ENCODE assay signal across 25 cellular contexts in the genomic region with DNA sequence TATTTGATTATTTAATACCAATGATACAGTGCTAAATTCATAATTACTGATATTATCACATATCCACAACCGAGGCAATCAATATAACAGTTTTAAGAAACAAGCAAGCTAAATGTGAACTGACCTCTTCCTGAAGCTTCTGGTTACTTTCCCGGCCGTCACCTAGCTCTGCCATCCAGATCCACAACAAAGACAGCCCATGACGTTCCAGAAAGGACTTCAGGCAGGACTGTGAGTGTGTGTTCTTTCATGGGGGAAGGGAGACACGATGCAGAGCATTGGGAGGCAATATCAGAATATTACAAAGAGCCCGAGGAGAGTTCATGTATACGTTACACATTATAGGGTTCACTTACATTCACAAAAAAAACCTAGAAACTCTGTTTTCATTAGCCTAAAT.
"Had no signal": no experiment of that assay in that cellular context is flagged by ENCODE, and none has a peak within 500 bp of the region (broad histone marks: within the 10 kb centered on the region; RNA-seq: fewer than 3 reads in every experiment).

No MANE protein-coding gene starts in this region.

- H3K27me3 ChIP-seq: Peyer's patch, SJSA1 had no signal

- H3K27ac Mint-ChIP-seq: activated CD4-positive, alpha-beta T cell treated with anti-CD3 and anti-CD28 coated beads for 36 hours; activated CD8-positive, alpha-beta T cell treated with anti-CD3 and anti-CD28 coated beads, Interleukin-2, amount 10 ng/mL, durations not matched to agents 7 days and 5 days; activated naive CD4-positive, alpha-beta T cell treated with anti-CD3 and anti-CD28 coated beads for 36 hours; activated naive CD8-positive, alpha-beta T cell; brain; T-helper 1 cell treated with Interleukin-12 subunit alpha and Interleukin-12 subunit beta and Interleukin-4 antibody, amounts not matched to agents 30 μg/mL and 1 μg/mL, for 36 hours had no signal

- H3K9me3 ChIP-seq: Peyer's patch, SJSA1 had no signal

- H3K9me3 Mint-ChIP-seq: activated naive CD4-positive, alpha-beta T cell treated with anti-CD3 and anti-CD28 coated beads for 36 hours; activated T-cell treated with anti-CD3 and anti-CD28 coated beads, Interleukin-2, amount 50 U/mL, for 4 hours; brain; T-helper 1 cell treated with Interleukin-12 subunit alpha and Interleukin-12 subunit beta and Interleukin-4 antibody, amounts not matched to agents 30 μg/mL and 1 μg/mL, for 36 hours had no signal

- ATAC-seq: activated CD4-positive, alpha-beta T cell treated with anti-CD3 and anti-CD28 coated beads for 36 hours; activated CD8-positive, alpha-beta T cell treated with anti-CD3 and anti-CD28 coated beads, Interleukin-2, amount 10 ng/mL, durations not matched to agents 7 days and 5 days; activated T-cell treated with anti-CD3 and anti-CD28 coated beads, Interleukin-2, amount 50 U/mL, for 4 hours; SK-N-SH treated with all-trans-retinoic acid at 6 μM for 48 hours had no signal

- H3K27me3 Mint-ChIP-seq: activated CD4-positive, alpha-beta T cell treated with anti-CD3 and anti-CD28 coated beads for 36 hours; activated naive CD8-positive, alpha-beta T cell; brain had no signal

- DNase-seq: activated CD4-positive, alpha-beta T cell treated with anti-CD3 and anti-CD28 coated beads for 36 hours; activated CD8-positive, alpha-beta T cell treated with anti-CD3 and anti-CD28 coated beads, Interleukin-2, amount 10 ng/mL, durations not matched to agents 7 days and 5 days; activated gamma-delta T cell; activated naive CD4-positive, alpha-beta T cell treated with anti-CD3 and anti-CD28 coated beads for 36 hours; activated T-cell treated with anti-CD3 and anti-CD28 coated beads, Interleukin-2, amount 50 U/mL, for 4 hours; amygdala; Kasumi-1; KBM-7; NCI-H1105 treated with DMSO at 0.1 percent for 48 hours; NCI-H146; NCI-H187 treated with DMSO at 0.1 percent for 48 hours; NCI-H2081 treated with DMSO at 0.1 percent for 48 hours; NCI-H446; NCI-H524; Peyer's patch; SHP77; SW 1271; T-helper 9 cell had no signal

- H3K4me3 ChIP-seq: Peyer's patch, SJSA1 had no signal

- H3K4me1 ChIP-seq: Peyer's patch had no signal

- H3K4me3 Mint-ChIP-seq: activated CD4-positive, alpha-beta T cell treated with anti-CD3 and anti-CD28 coated beads for 36 hours; activated CD8-positive, alpha-beta T cell treated with anti-CD3 and anti-CD28 coated beads, Interleukin-2, amount 10 ng/mL, durations not matched to agents 7 days and 5 days; activated naive CD4-positive, alpha-beta T cell treated with anti-CD3 and anti-CD28 coated beads for 36 hours; activated naive CD8-positive, alpha-beta T cell; activated T-cell treated with anti-CD3 and anti-CD28 coated beads, Interleukin-2, amount 50 U/mL, for 4 hours; brain; T-helper 1 cell treated with Interleukin-12 subunit alpha and Interleukin-12 subunit beta and Interleukin-4 antibody, amounts not matched to agents 30 μg/mL and 1 μg/mL, for 36 hours had no signal

- H3K27ac ChIP-seq: Peyer's patch, RWPE1, SJSA1, VCaP had no signal

- H3K4me1 Mint-ChIP-seq: brain had no signal
